Comparison of ENCODE assay signal across 12 cellular contexts in the genomic region with DNA sequence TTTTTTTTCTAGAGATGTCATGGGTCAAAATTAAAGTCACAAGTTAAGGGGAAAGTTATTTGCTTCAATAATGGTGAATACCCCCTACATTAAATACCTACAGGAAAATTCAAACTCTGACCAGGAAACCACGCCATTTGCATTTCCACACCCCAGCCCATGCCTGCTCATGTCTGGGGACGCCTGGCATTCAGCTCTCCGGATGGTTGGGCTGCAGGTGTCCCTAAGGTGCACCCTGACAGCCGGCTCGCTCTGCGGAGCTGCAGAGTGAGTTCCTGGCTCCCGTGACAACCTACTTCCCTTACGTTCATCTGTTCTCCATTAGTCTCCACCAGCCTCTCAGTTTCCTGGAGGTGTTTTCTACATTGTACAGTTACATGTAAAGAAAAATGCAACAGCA.
DNase-seq lines count a peak whose midpoint lies in the region; ATAC-seq and TF ChIP-seq lines count a peak whose summit lies in the region.
"Had no signal": no experiment of that assay in that cellular context is flagged by ENCODE, and none has a peak within 500 bp of the region (broad histone marks: within the 10 kb centered on the region; RNA-seq: fewer than 3 reads in every experiment).

No MANE protein-coding gene starts in this region.

- H3K4ac ChIP-seq in trophoblast cell (ENCODE audit: low read depth, low read length) = no peak overlapping the region

- peak; percentile 83 for ATAC-seq in GM18873 (IDR thresholded peaks at IDR 0.05; ENCODE audit: low FRiP score, unreplicated experiment)
- ATAC-seq in HG02588 (IDR thresholded peaks at IDR 0.05; ENCODE audit: unreplicated experiment) = peak; percentile 87
- ATAC-seq in GM21360 (IDR thresholded peaks at IDR 0.05; ENCODE audit: unreplicated experiment) = no peak

- H4K91ac ChIP-seq in trophoblast cell (ENCODE audit: low read depth, low read length) = peak overlapping the region; percentile 42

- H4K8ac ChIP-seq in trophoblast cell (ENCODE audit: low read depth, low read length) = peak overlapping the region; percentile 29

- H3K79me1 ChIP-seq in trophoblast cell (ENCODE audit: low read length) = no peaks in the 10 kb centered on the region

- no peak overlapping the region for H3K23ac ChIP-seq in trophoblast cell (ENCODE audit: low read length)

- H3K27ac ChIP-seq in trophoblast cell (ENCODE audit: low read depth, low read length) (no peak overlapping the region), esophagus muscularis mucosa (replicated peaks in 1 of 4) (no peak overlapping the region)
- H3K27ac ChIP-seq: KMS-11 had no signal

- intact Hi-C loops in esophagus muscularis mucosa (cut with DNase I) = no loop called here

- no peak overlapping the region for H3K18ac ChIP-seq in trophoblast cell (ENCODE audit: low read length)

- no peak for TF ChIP-seq POLR2A in esophagus muscularis mucosa (IDR thresholded peaks at IDR 0.05; ENCODE audit: low read depth)

- H2BK12ac ChIP-seq in trophoblast cell (ENCODE audit: low read length) = no peak overlapping the region

- DNase-seq in NCI-H146 treated with DMSO at 0.1 percent for 48 hours (lab: John Stamatoyannopoulos, UW; ENCODE audit: unreplicated experiment) (peak; percentile 39), trophoblast cell (no peak), cerebellar cortex (ENCODE audit: low spot score) (no peak), NCI-H2196 (lab: John Stamatoyannopoulos, UW; ENCODE audit: unreplicated experiment) (no peak), esophagus muscularis mucosa (ENCODE audit: extremely low spot score) (no peak)
- DNase-seq: activated CD4-positive, alpha-beta T cell treated with anti-CD3 and anti-CD28 coated beads for 48 hours had no signal

- no peak for TF ChIP-seq CTCF in esophagus muscularis mucosa (IDR thresholded peaks at IDR 0.05)

- H3K36me3 ChIP-seq in trophoblast cell (ENCODE audit: control insufficient read depth in 1 of 2, insufficient read depth in 2 of 2, low read length in 2 of 2) = no peaks in the 10 kb centered on the region
- H3K36me3 ChIP-seq in esophagus muscularis mucosa = peaks cover 0 to 5% (median 0%) of the 10 kb centered on the region in 4 donors
- H3K36me3 ChIP-seq: pancreas had no signal

- H3K4me1 ChIP-seq in trophoblast cell (ENCODE audit: control insufficient read depth in 1 of 2, insufficient read depth in 2 of 2, low read length in 2 of 2) = peaks cover 12 to 13% of the 10 kb centered on the region in 2 experiments
- H3K4me1 ChIP-seq in esophagus muscularis mucosa = peaks cover 0 to 1% (median 0%) of the 10 kb centered on the region in 4 donors
- H3K4me1 ChIP-seq: pancreas had no signal

- no peak overlapping the region for H4K12ac ChIP-seq in trophoblast cell (ENCODE audit: low read depth, low read length)

- H2BK5ac ChIP-seq in trophoblast cell (ENCODE audit: low read depth, low read length, poor library complexity) = no peak overlapping the region

- H3K4me3 ChIP-seq in trophoblast cell (ENCODE audit: low read depth, low read length) = no peak overlapping the region
- H3K4me3 ChIP-seq in esophagus muscularis mucosa = no peak overlapping the region
- H3K4me3 ChIP-seq: GM23338, pancreas had no signal

- H3K27me3 ChIP-seq in trophoblast cell (ENCODE audit: insufficient read depth, low read length) = no peaks in the 10 kb centered on the region
- H3K27me3 ChIP-seq in esophagus muscularis mucosa = no peaks in the 10 kb centered on the region
- H3K27me3 ChIP-seq: pancreas had no signal

- no peak overlapping the region for H3K14ac ChIP-seq in trophoblast cell (ENCODE audit: low read length)

- H3K4me2 ChIP-seq in trophoblast cell (ENCODE audit: low read length) = no peak overlapping the region
- H3K4me2 ChIP-seq: GM23338, KMS-11 had no signal

- no peak overlapping the region for H2BK120ac ChIP-seq in trophoblast cell (ENCODE audit: insufficient read depth, low read length, poor library complexity)

- H3K9me3 ChIP-seq in trophoblast cell (ENCODE audit: insufficient read depth, low read depth, low read length) = no peaks in the 10 kb centered on the region
- no peaks in the 10 kb centered on the region for H3K9me3 ChIP-seq in esophagus muscularis mucosa
- H3K9me3 ChIP-seq: pancreas had no signal

- H3K9ac ChIP-seq in trophoblast cell (ENCODE audit: low read length) = no peak overlapping the region
- H3K9ac ChIP-seq: KMS-11 had no signal

- H2AFZ ChIP-seq in trophoblast cell (ENCODE audit: insufficient read depth, low read length, poor library complexity) = no peak overlapping the region
- H2AFZ ChIP-seq: GM23338 had no signal

- TF ChIP-seq EP300 in esophagus muscularis mucosa (IDR thresholded peaks at IDR 0.05) = no peak

- no peaks in the 10 kb centered on the region for H3K79me2 ChIP-seq in trophoblast cell (ENCODE audit: control insufficient read depth, insufficient read depth, low read length, poor library complexity)

- peak overlapping the region; percentile 29 for H2AK5ac ChIP-seq in trophoblast cell (ENCODE audit: low read length)

- no CpG with 5 or more reads among the region's 8 CpGs for WGBS in trophoblast cell (ENCODE audit: extremely low coverage, insufficient coverage, insufficient read length)
- 98% methylated on average over 8 of the region's 8 CpGs for WGBS in esophagus muscularis mucosa
